19 cellular contexts compared by ENCODE assay signal in genomic region chr20:24411452-24412216, GRCh38. TPM values are rescaled to one million over a fixed set of nuclear protein-coding genes. Genes with fewer than 3 reads are reported as not detected.
DNase-seq lines count a peak whose midpoint lies in the region; TF ChIP-seq lines count a peak whose summit lies in the region.
"Had no signal": no experiment of that assay in that cellular context is flagged by ENCODE, and none has a peak within 500 bp of the region (broad histone marks: within the 10 kb centered on the region; RNA-seq: fewer than 3 reads in every experiment).

No MANE protein-coding gene starts in this region.

- H3K27me3 ChIP-seq in neuronal stem cell (ENCODE audit: control insufficient read depth in 3 of 3, insufficient read depth in 3 of 3, low read depth in 1 of 3, low read length in 3 of 3) (no peaks in the 10 kb centered on the region), uterus (no peaks in the 10 kb centered on the region), endodermal cell (ENCODE audit: control insufficient read depth, insufficient read depth, low read length, poor library complexity, severe bottlenecking) (no peaks in the 10 kb centered on the region)
- H3K27me3 ChIP-seq: BE2C had no signal

- peaks cover 0 to 2% (median 0%) of the 10 kb centered on the region in 3 donors for H3K4me1 Mint-ChIP-seq in IgD-negative memory B cell
- H3K4me1 Mint-ChIP-seq in endodermal cell, result no peaks in the 10 kb centered on the region
- peaks cover 10% of the 10 kb centered on the region for H3K4me1 Mint-ChIP-seq in activated T-helper 2 cell treated with anti-CD3 and anti-CD28 coated beads, Interferon-gamma antibody, Interleukin-2, Interleukin-4, amounts not matched to agents 10 μg/mL and 5 μg/mL and 100 μg/mL, durations not matched to agents 14 hours and 24 hours and 36 hours (ENCODE audit: low read depth)
- H3K4me1 Mint-ChIP-seq: H9 had no signal

- no peaks in the 10 kb centered on the region for H3K36me3 ChIP-seq in neuronal stem cell (replicated peaks in 1 of 2; ENCODE audit: control insufficient read depth in 2 of 2, insufficient read depth in 2 of 2, low read length in 2 of 2)
- H3K36me3 ChIP-seq in uterus, result no peaks in the 10 kb centered on the region
- no peaks in the 10 kb centered on the region for H3K36me3 ChIP-seq in endodermal cell (ENCODE audit: control insufficient read depth, insufficient read depth, low read length)
- H3K36me3 ChIP-seq: BE2C had no signal

- H3K9me3 Mint-ChIP-seq in IgD-negative memory B cell, result peaks cover 2 to 14% (median 11%) of the 10 kb centered on the region in 3 donors
- peaks cover 37% of the 10 kb centered on the region for H3K9me3 Mint-ChIP-seq in endodermal cell
- H3K9me3 Mint-ChIP-seq in activated T-helper 2 cell treated with anti-CD3 and anti-CD28 coated beads, Interferon-gamma antibody, Interleukin-2, Interleukin-4, amounts not matched to agents 10 μg/mL and 5 μg/mL and 100 μg/mL, durations not matched to agents 14 hours and 24 hours and 36 hours, result peaks cover 16% of the 10 kb centered on the region

- H3K27me3 Mint-ChIP-seq in IgD-negative memory B cell (peaks cover 5% of the 10 kb centered on the region), endodermal cell (ENCODE audit: insufficient read depth) (peaks cover 6% of the 10 kb centered on the region)
- no peaks in the 10 kb centered on the region for H3K27me3 Mint-ChIP-seq in activated T-helper 2 cell treated with anti-CD3 and anti-CD28 coated beads, Interferon-gamma antibody, Interleukin-2, Interleukin-4, amounts not matched to agents 10 μg/mL and 5 μg/mL and 100 μg/mL, durations not matched to agents 14 hours and 24 hours and 36 hours (ENCODE audit: low read depth)
- H3K27me3 Mint-ChIP-seq: CD4-positive, CD25-positive, alpha-beta regulatory T cell had no signal

- no peak overlapping the region for H3K18ac ChIP-seq in neuronal stem cell (ENCODE audit: low read length)

- H3K36me3 Mint-ChIP-seq in IgD-negative memory B cell (no peaks in the 10 kb centered on the region), endodermal cell (ENCODE audit: low read depth) (peaks cover 3% of the 10 kb centered on the region)
- no peaks in the 10 kb centered on the region for H3K36me3 Mint-ChIP-seq in activated T-helper 2 cell treated with anti-CD3 and anti-CD28 coated beads, Interferon-gamma antibody, Interleukin-2, Interleukin-4, amounts not matched to agents 10 μg/mL and 5 μg/mL and 100 μg/mL, durations not matched to agents 14 hours and 24 hours and 36 hours (ENCODE audit: low read depth)
- H3K36me3 Mint-ChIP-seq: CD4-positive, CD25-positive, alpha-beta regulatory T cell; CD8-positive, alpha-beta memory T cell had no signal

- POLR2A ChIA-PET in HEK293T (lab: Yijun Ruan, JAX), result no interaction called here

- no peak overlapping the region for H3K23ac ChIP-seq in neuronal stem cell (ENCODE audit: low read depth, low read length, poor library complexity)

- no peak overlapping the region for H4K91ac ChIP-seq in neuronal stem cell (ENCODE audit: low read depth, low read length, poor library complexity)

- intact Hi-C loops in uterus (cut with DNase I; ENCODE audit: low total_unique reads), result no loop called here
- intact Hi-C loops in activated T-helper 2 cell treated with anti-CD3 and anti-CD28 coated beads, Interferon-gamma antibody, Interleukin-2, Interleukin-4, amounts not matched to agents 10 μg/mL and 5 μg/mL and 100 μg/mL, durations not matched to agents 14 hours and 24 hours and 36 hours (cut with micrococcal nuclease), result no loop called here

- H3K27ac ChIP-seq in neuronal stem cell (replicated peaks; ENCODE audit: low read length) (no peak overlapping the region), uterus (peak overlapping the region; percentile 46 to 53), endodermal cell (ENCODE audit: low read depth, low read length) (no peak overlapping the region)

- CTCF ChIA-PET in HEK293T (lab: Yijun Ruan, JAX), result no interaction called here

- H2AFZ ChIP-seq in neuronal stem cell (ENCODE audit: low read length), result no peak overlapping the region

- no peak overlapping the region for H3K4ac ChIP-seq in neuronal stem cell (ENCODE audit: low read length)

- peak overlapping the region; percentile 1 for H3K14ac ChIP-seq in neuronal stem cell (ENCODE audit: low read length)

- DNase-seq in cerebellar cortex (ENCODE audit: low spot score) (peak; percentile 25), neuronal stem cell (ENCODE audit: low spot score) (no peak), uterus (no peak), HEK293T (ENCODE audit: extremely low spot score) (no peak), endodermal cell (no peak)
- DNase-seq in activated T-helper 2 cell treated with anti-CD3 and anti-CD28 coated beads, Interferon-gamma antibody, Interleukin-2, Interleukin-4, amounts not matched to agents 10 μg/mL and 5 μg/mL and 100 μg/mL, durations not matched to agents 14 hours and 24 hours and 36 hours (ENCODE audit: low spot score), result no peak
- DNase-seq: ACHN; BE2C; C1 segment of cervical spinal cord; CD4-positive, CD25-positive, alpha-beta regulatory T cell; CD8-positive, alpha-beta memory T cell; COR-L47; DMS 273 treated with DMSO at 0.1 percent for 48 hours; DMS53; GDM1; H9; KG1 had no signal

- H3K4me1 ChIP-seq in neuronal stem cell (ENCODE audit: control insufficient read depth in 2 of 2, insufficient read depth in 1 of 2, low read depth in 1 of 2, low read length in 2 of 2) (no peaks in the 10 kb centered on the region), uterus (peaks cover 0 to 3% of the 10 kb centered on the region in 2 donors), endodermal cell (ENCODE audit: control insufficient read depth, insufficient read depth, low read length) (no peaks in the 10 kb centered on the region)
- H3K4me1 ChIP-seq: BE2C had no signal

- H3K4me2 ChIP-seq in neuronal stem cell (ENCODE audit: insufficient read depth, low read length, poor library complexity, severe bottlenecking), result no peak overlapping the region

- no peak overlapping the region for H2BK12ac ChIP-seq in neuronal stem cell (ENCODE audit: low read length)

- H3K4me3 ChIP-seq in neuronal stem cell (ENCODE audit: low read length in 2 of 2), result no peak overlapping the region
- H3K4me3 ChIP-seq in uterus, result no peak overlapping the region
- H3K4me3 ChIP-seq in endodermal cell (ENCODE audit: low read length), result no peak overlapping the region

- TF ChIP-seq CTCF in uterus (IDR thresholded peaks at IDR 0.05) (no peak), endodermal cell (conservative IDR thresholded peaks at IDR 0.05) (no peak)

- H3K79me1 ChIP-seq in neuronal stem cell (ENCODE audit: low read depth, low read length), result no peaks in the 10 kb centered on the region

- no peak overlapping the region for H2AK5ac ChIP-seq in neuronal stem cell (ENCODE audit: low read depth, low read length)

- no peak overlapping the region for H2BK120ac ChIP-seq in neuronal stem cell (ENCODE audit: low read depth, low read length)

- H3K27ac Mint-ChIP-seq in IgD-negative memory B cell, result peak overlapping the region in 2 of 3 donors; percentile 23 to 27
- no peak overlapping the region for H3K27ac Mint-ChIP-seq in endodermal cell
- H3K27ac Mint-ChIP-seq in activated T-helper 2 cell treated with anti-CD3 and anti-CD28 coated beads, Interferon-gamma antibody, Interleukin-2, Interleukin-4, amounts not matched to agents 10 μg/mL and 5 μg/mL and 100 μg/mL, durations not matched to agents 14 hours and 24 hours and 36 hours, result no peak overlapping the region
- H3K27ac Mint-ChIP-seq: CD4-positive, CD25-positive, alpha-beta regulatory T cell; CD8-positive, alpha-beta memory T cell; H9 had no signal

- H4K8ac ChIP-seq in neuronal stem cell (ENCODE audit: low read depth, low read length), result no peak overlapping the region

- no CpG with 5 or more reads among the region's 10 CpGs for WGBS in neuronal stem cell (ENCODE audit: extremely low coverage in 2 of 2, insufficient read length in 2 of 2, insufficient replicate concordance in 1 of 2), 2 donors
- 89 to 98% methylated on average over 8 to 10 of the region's 10 CpGs for WGBS in endodermal cell (ENCODE audit: insufficient coverage in 1 of 2, insufficient read length in 1 of 2), 2 experiments

- no peak for TF ChIP-seq POLR2A in uterus (IDR thresholded peaks at IDR 0.05)

- H3K4me3 Mint-ChIP-seq in IgD-negative memory B cell (no peak overlapping the region), endodermal cell (no peak overlapping the region)
- no peak overlapping the region for H3K4me3 Mint-ChIP-seq in activated T-helper 2 cell treated with anti-CD3 and anti-CD28 coated beads, Interferon-gamma antibody, Interleukin-2, Interleukin-4, amounts not matched to agents 10 μg/mL and 5 μg/mL and 100 μg/mL, durations not matched to agents 14 hours and 24 hours and 36 hours (ENCODE audit: low read depth)
- H3K4me3 Mint-ChIP-seq: CD4-positive, CD25-positive, alpha-beta regulatory T cell; CD8-positive, alpha-beta memory T cell; H9 had no signal

- H3K9me3 ChIP-seq in neuronal stem cell (replicated peaks in 1 of 2; ENCODE audit: control insufficient read depth in 2 of 2, insufficient read depth in 1 of 2, low read depth in 1 of 2, low read length in 2 of 2), result peaks cover 0 to 3% of the 10 kb centered on the region in 2 donors
- H3K9me3 ChIP-seq in uterus, result peaks cover 0 to 5% of the 10 kb centered on the region in 2 donors
- H3K9me3 ChIP-seq in endodermal cell (ENCODE audit: control insufficient read depth, low read length), result peaks cover 23% of the 10 kb centered on the region
- H3K9me3 ChIP-seq: BE2C had no signal

- no peak overlapping the region for H2BK5ac ChIP-seq in neuronal stem cell (ENCODE audit: low read length)

- no peak overlapping the region for H2BK15ac ChIP-seq in neuronal stem cell (ENCODE audit: low read length)

- H3K9ac ChIP-seq in neuronal stem cell (ENCODE audit: low read depth, low read length, poor library complexity) (no peak overlapping the region), endodermal cell (ENCODE audit: extremely low read depth, low read length, poor library complexity, severe bottlenecking) (no peak overlapping the region)

TF ChIP-seq in HEK293T, 16 proteins besides CTCF, POLR2A, EP300 and RAD21 (continues in another document):
- no peak for TF ChIP-seq CTBP1 (IDR thresholded peaks at IDR 0.05; ENCODE audit: borderline replicate concordance)

RNA-seq across cellular contexts. Expression of gene SYNDIG1, which starts 57.8 kb away (rescaled TPM):
- not detected for polyA plus RNA-seq in IgD-negative memory B cell
- polyA plus RNA-seq in neuronal stem cell (2013, experiment 1 of 2), result 1.8 TPM
- 1.7 TPM for polyA plus RNA-seq in neuronal stem cell (2013, experiment 2 of 2)
- 1 to 10 TPM in 2 of 4 donors, under 1 TPM in 1, not detected in 1; 0.51 to 3.4 (median 2.8) TPM for total RNA-seq in uterus
- total RNA-seq in endodermal cell, result 1 to 10 TPM; 5.5 to 6.8 TPM
- polyA plus RNA-seq in endodermal cell (2013, experiment 1 of 2), result 4.6 TPM
- 4.9 TPM for polyA plus RNA-seq in endodermal cell (2013, experiment 2 of 2)
- not detected in 2 replicates for total RNA-seq in activated T-helper 2 cell treated with anti-CD3 and anti-CD28 coated beads, Interferon-gamma antibody, Interleukin-2, Interleukin-4, amounts not matched to agents 10 μg/mL and 5 μg/mL and 100 μg/mL, durations not matched to agents 14 hours and 24 hours and 36 hours
- total RNA-seq: CD4-positive, CD25-positive, alpha-beta regulatory T cell; CD8-positive, alpha-beta memory T cell; HepG2 had no signal
- polyA plus RNA-seq: CD4-positive, CD25-positive, alpha-beta regulatory T cell; CD8-positive, alpha-beta memory T cell; HepG2 had no signal

Comparison
In these comparisons a context has a peak if more than half of its experiments do, and no peak if none do; other contexts are left out.
1. H3K27ac Mint-ChIP-seq: peak in IgD-negative memory B cell (2 of 3); none in endodermal cell (single experiment) and activated T-helper 2 cell treated with anti-CD3 and anti-CD28 coated beads, Interferon-gamma antibody, Interleukin-2, Interleukin-4, amounts not matched to agents 10 μg/mL and 5 μg/mL and 100 μg/mL, durations not matched to agents 14 hours and 24 hours and 36 hours (single experiment).
2. H3K27ac ChIP-seq: peak in uterus (2 of 2); none in neuronal stem cell (single experiment) and endodermal cell (single experiment).